8 cellular contexts compared by ENCODE assay signal in the genomic region with DNA sequence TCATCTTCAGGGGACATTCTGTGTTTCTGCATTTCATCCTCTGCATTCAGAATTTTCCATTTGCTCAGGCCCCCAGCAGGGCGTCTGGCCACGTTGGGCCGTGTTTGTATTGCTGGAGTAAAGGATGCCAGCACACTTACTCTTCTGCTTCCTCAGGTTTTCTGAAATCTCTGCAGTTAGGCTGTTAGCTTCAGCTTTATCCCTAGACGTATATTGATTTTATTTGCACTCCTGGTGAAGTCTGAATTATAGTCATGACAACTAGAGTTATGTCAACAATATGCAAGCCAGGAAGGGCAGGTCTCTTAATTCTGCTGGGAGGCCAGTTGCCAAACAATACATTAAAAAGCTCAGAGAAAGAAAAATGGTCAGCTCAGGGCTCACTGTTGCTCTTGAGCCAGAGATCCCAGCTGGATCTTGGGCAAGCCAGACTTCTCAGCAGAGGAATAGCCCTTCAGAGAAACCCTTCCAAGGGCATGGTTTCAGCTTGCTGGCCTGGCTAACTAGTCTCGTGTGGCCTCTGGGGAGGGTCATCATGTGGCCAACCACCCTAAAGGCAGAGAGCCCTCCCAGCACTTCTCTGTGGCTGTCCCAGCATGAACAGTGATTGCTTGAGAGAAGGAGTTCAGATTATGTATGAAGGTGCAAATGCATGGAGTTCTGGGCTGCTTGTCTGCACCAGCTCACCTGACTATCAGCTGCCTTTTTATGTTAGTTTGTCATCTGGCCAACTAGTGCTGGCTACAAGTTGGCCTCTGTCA.
DNase-seq lines count a peak whose midpoint lies in the region; ATAC-seq and TF ChIP-seq lines count a peak whose summit lies in the region.
"Had no signal": no experiment of that assay in that cellular context is flagged by ENCODE, and none has a peak within 500 bp of the region (broad histone marks: within the 10 kb centered on the region; RNA-seq: fewer than 3 reads in every experiment).

No MANE protein-coding gene starts in this region.

- no peak overlapping the region for H3T11ph ChIP-seq in H9 (ENCODE audit: low read length)

- no peak overlapping the region for H3K4me3 ChIP-seq in prostate gland

- H3K4me3 Mint-ChIP-seq in H9, result no peak overlapping the region; a peak in 1 of 5 replicates
- H3K4me3 Mint-ChIP-seq in natural killer cell, result no peak overlapping the region

- peaks cover 46 to 52% of the 10 kb centered on the region in 2 experiments for H3K4me1 Mint-ChIP-seq in H9
- H3K4me1 Mint-ChIP-seq in natural killer cell, result peaks cover 8 to 11% of the 10 kb centered on the region in 2 donors

- no peak overlapping the region for H4K5ac ChIP-seq in H9 (ENCODE audit: insufficient read length, low read depth, low read length)

- WGBS in H9 (ENCODE audit: extremely low coverage, insufficient read length, low lambda C conversion rate), result no CpG with 5 or more reads among the region's 5 CpGs
- WGBS in prostate gland, result 10% methylated on average over 5 of the region's 5 CpGs

- TF ChIP-seq CTCF in H9 (conservative IDR thresholded peaks at IDR 0.05) (no peak), prostate gland (IDR thresholded peaks at IDR 0.05) (no peak), natural killer cell (IDR thresholded peaks at IDR 0.05) (no peak)

- peaks cover 7% of the 10 kb centered on the region; the same call in 1 of the 2 replicates for H3K4me1 ChIP-seq in H9 (ENCODE audit: insufficient read depth, low read length)
- H3K4me1 ChIP-seq in prostate gland (replicated peaks), result peaks cover 6% of the 10 kb centered on the region

- no peaks in the 10 kb centered on the region for H3K36me3 Mint-ChIP-seq in H9 (ENCODE audit: insufficient read depth in 1 of 3, low read depth in 3 of 3)
- H3K36me3 Mint-ChIP-seq in natural killer cell, result no peaks in the 10 kb centered on the region

- no peak overlapping the region for H3K14ac ChIP-seq in H9 (ENCODE audit: insufficient read depth, low read length)

- H3K23ac ChIP-seq in H9 (ENCODE audit: insufficient read length, low read depth, low read length), result no peak overlapping the region

- H2BK15ac ChIP-seq in H9 (ENCODE audit: low read depth, low read length), result no peak overlapping the region

- H4K8ac ChIP-seq in H9 (replicated peaks; ENCODE audit: insufficient read length, low read depth, low read length), result no peak overlapping the region

- H4K20me1 ChIP-seq in H9 (ENCODE audit: control insufficient read depth, insufficient read depth, insufficient read length), result no peaks in the 10 kb centered on the region

- H2AFZ ChIP-seq in H9 (ENCODE audit: low read length), result no peak overlapping the region

- H2AK5ac ChIP-seq in H9 (ENCODE audit: insufficient read length, low read length), result no peak overlapping the region

- no peaks in the 10 kb centered on the region for H3K79me1 ChIP-seq in H9 (ENCODE audit: insufficient read depth, low read depth, low read length, poor library complexity, severe bottlenecking)

- H4K91ac ChIP-seq in H9 (ENCODE audit: insufficient read length, low read depth, low read length), result no peak overlapping the region

- H3K27ac Mint-ChIP-seq in H9 (no peak overlapping the region), natural killer cell (peak overlapping the region in 1 of 2 donors; percentile 24)

- peaks cover 1% of the 10 kb centered on the region; the same call in 1 of the 2 replicates for H3K27me3 Mint-ChIP-seq in H9 (ENCODE audit: low read depth)
- no peaks in the 10 kb centered on the region for H3K27me3 Mint-ChIP-seq in natural killer cell (ENCODE audit: low read depth in 2 of 2)

- H3K9me3 Mint-ChIP-seq in H9 (no peaks in the 10 kb centered on the region; a peak in 2 of 5 replicates), natural killer cell (no peaks in the 10 kb centered on the region)

- no peak for TF ChIP-seq POLR2A in prostate gland (IDR thresholded peaks at IDR 0.05)

- H3K27me3 ChIP-seq in H9 (ENCODE audit: insufficient read depth, low read length) (no peaks in the 10 kb centered on the region), prostate gland (replicated peaks; ENCODE audit: insufficient read depth) (no peaks in the 10 kb centered on the region)

- peak; percentile 24 for DNase-seq in H9
- peak; percentile 42 to 52 for DNase-seq in NCI-H446 (lab: John Stamatoyannopoulos, UW)
- peak; percentile 82 for DNase-seq in fibroblast of gingiva (ENCODE audit: low read depth)
- peak; percentile 34 for DNase-seq in prostate gland (ENCODE audit: low spot score)
- no peak for DNase-seq in natural killer cell

- intact Hi-C loops in prostate gland (cut with DNase I) (no loop called here), natural killer cell (cut with micrococcal nuclease) (no loop called here)

- H2BK12ac ChIP-seq in H9 (ENCODE audit: insufficient read length, low read depth, low read length), result no peak overlapping the region

- no peaks in the 10 kb centered on the region for H3K79me2 ChIP-seq in H9 (ENCODE audit: insufficient read depth, low read length)

- H2BK5ac ChIP-seq in H9 (ENCODE audit: insufficient read length, low read length), result no peak overlapping the region

- H3K9me3 ChIP-seq in H9 (ENCODE audit: control insufficient read depth, low read depth, low read length) (no peaks in the 10 kb centered on the region), prostate gland (no peaks in the 10 kb centered on the region)

- H3K23me2 ChIP-seq in H9 (ENCODE audit: insufficient read length, low read depth, low read length, poor library complexity, severe bottlenecking), result no peaks in the 10 kb centered on the region

- H3K56ac ChIP-seq in H9 (ENCODE audit: insufficient read length, low read depth, low read length), result no peak overlapping the region

- no peak overlapping the region for H3K18ac ChIP-seq in H9 (ENCODE audit: insufficient read length, low read depth, low read length)

- no peaks in the 10 kb centered on the region for H3K36me3 ChIP-seq in prostate gland

- H3K4ac ChIP-seq in H9 (ENCODE audit: low read depth, low read length), result no peak overlapping the region

- H3K4me2 ChIP-seq in H9 (ENCODE audit: insufficient read depth, insufficient read length, low read length), result no peak overlapping the region

- no peak overlapping the region for H2BK120ac ChIP-seq in H9 (ENCODE audit: low read depth, low read length, poor library complexity, severe bottlenecking)

- H2BK20ac ChIP-seq in H9 (ENCODE audit: low read depth, low read length, poor library complexity, severe bottlenecking), result no peak overlapping the region

- ATAC-seq in natural killer cell (no peak), GM21786 (IDR thresholded peaks at IDR 0.05; ENCODE audit: unreplicated experiment) (no peak), HG03095 (IDR thresholded peaks at IDR 0.05; ENCODE audit: unreplicated experiment) (no peak)

- H3K9ac ChIP-seq in H9 (ENCODE audit: extremely low read depth, insufficient read length, low read length), result no peak overlapping the region

- H3K27ac ChIP-seq in H9 (ENCODE audit: insufficient read length, low read depth, low read length) (no peak overlapping the region), prostate gland (peak overlapping the region in 1 of 2 donors; percentile 33)
- H3K27ac ChIP-seq: epithelial cell of prostate had no signal
